In genomic region chr4:143531773-143532491, GRCh38 we compare ENCODE assay signal across 1 cellular context.
TF ChIP-seq lines count a peak whose summit lies in the region.

No MANE protein-coding gene starts in this region.

TF ChIP-seq in endothelial cell of umbilical vein, 7 proteins besides CTCF, POLR2A, EP300 and RAD21 (continued from another document):
- peak; percentile 75 for TF ChIP-seq FOS (IDR thresholded peaks at IDR 0.05; ENCODE audit: borderline replicate concordance, insufficient read depth, low read length)
